30 cellular contexts compared by ENCODE assay signal in the genomic region with DNA sequence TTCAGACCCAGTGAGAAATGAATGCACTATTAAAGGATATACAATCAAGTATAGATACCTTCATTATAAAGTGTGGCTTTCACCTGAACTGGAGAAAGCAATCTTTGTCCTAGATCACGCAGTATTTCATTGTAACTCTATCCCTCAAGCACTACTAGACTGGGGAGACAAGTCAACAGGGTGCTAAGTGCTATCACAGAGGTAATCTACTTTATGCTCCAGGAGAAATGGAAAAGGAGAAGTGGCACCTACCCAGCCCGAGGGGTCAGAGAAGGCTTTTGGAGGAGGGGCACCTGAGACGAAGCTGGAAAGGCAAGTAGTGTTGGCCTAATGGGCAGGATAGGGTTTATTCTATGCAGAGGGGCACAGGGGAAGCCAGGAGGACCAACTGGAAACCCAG. TPM values are rescaled to one million over a fixed set of nuclear protein-coding genes. Genes with fewer than 3 reads are reported as not detected.
DNase-seq lines count a peak whose midpoint lies in the region; ATAC-seq and TF ChIP-seq lines count a peak whose summit lies in the region.
"Had no signal": no experiment of that assay in that cellular context is flagged by ENCODE, and none has a peak within 500 bp of the region (broad histone marks: within the 10 kb centered on the region; RNA-seq: fewer than 3 reads in every experiment).

No MANE protein-coding gene starts in this region.

- H3K27me3 ChIP-seq in parathyroid adenoma (ENCODE audit: control insufficient read depth, insufficient read depth, low read length): no peaks in the 10 kb centered on the region
- H3K27me3 ChIP-seq: foreskin keratinocyte, heart right ventricle, sigmoid colon, testis, uterus had no signal

- H3K27ac ChIP-seq in parathyroid adenoma: peak overlapping the region; percentile 61
- H3K27ac ChIP-seq: foreskin keratinocyte, prostate gland, sigmoid colon, testis, uterus had no signal

- H3K9me3 ChIP-seq in parathyroid adenoma (ENCODE audit: control insufficient read depth, low read length): no peaks in the 10 kb centered on the region
- H3K9me3 ChIP-seq: heart right ventricle, prostate gland, sigmoid colon, testis, uterus had no signal

- no peaks in the 10 kb centered on the region for H3K27me3 Mint-ChIP-seq in chondrocyte (ENCODE audit: low read depth)
- H3K27me3 Mint-ChIP-seq: brain had no signal

- H3K4me3 Mint-ChIP-seq in chondrocyte (ENCODE audit: unreplicated experiment): no peak overlapping the region
- H3K4me3 Mint-ChIP-seq: activated T-cell treated with anti-CD3 and anti-CD28 coated beads, Interleukin-2, amount 50 U/mL, for 72 hours; brain; CD4-positive, CD25-positive, alpha-beta regulatory T cell had no signal

- H3K36me3 Mint-ChIP-seq in chondrocyte (ENCODE audit: low read depth): no peaks in the 10 kb centered on the region
- H3K36me3 Mint-ChIP-seq: brain; CD4-positive, CD25-positive, alpha-beta regulatory T cell had no signal

- H3K4me3 ChIP-seq in parathyroid adenoma (ENCODE audit: low read depth, low read length): no peak overlapping the region
- H3K4me3 ChIP-seq: heart right ventricle, prostate gland, sigmoid colon, testis, uterus had no signal

- H3K9ac ChIP-seq in parathyroid adenoma: no peak overlapping the region

- H3K79me2 ChIP-seq in parathyroid adenoma: peaks cover 36% of the 10 kb centered on the region

- peak overlapping the region; percentile 21 for H2AFZ ChIP-seq in parathyroid adenoma

- peaks cover 20% of the 10 kb centered on the region for H3K4me1 ChIP-seq in parathyroid adenoma
- H3K4me1 ChIP-seq: foreskin keratinocyte, prostate gland, testis, uterus had no signal

- DNase-seq in NCI-H1417 (lab: John Stamatoyannopoulos, UW) (peak in 2 of 3 experiments; percentile 43 to 76), NCI-H1417 treated with DMSO at 0.1 percent for 48 hours (lab: John Stamatoyannopoulos, UW) (no peak), NCI-H2029 treated with DMSO at 0.1 percent for 48 hours (lab: John Stamatoyannopoulos, UW) (peak; percentile 51), chondrocyte (ENCODE audit: low spot score) (no peak), amniotic stem cell (lab: John Stamatoyannopoulos, UW) (no peak), pons (ENCODE audit: low spot score) (no peak)
- DNase-seq: 8988T; activated CD4-positive, alpha-beta T cell treated with anti-CD3 and anti-CD28 coated beads, Interleukin-2, amount 50 U/mL, for 4 hours; activated CD4-positive, CD25-positive, alpha-beta regulatory T cell; activated naive CD4-positive, alpha-beta T cell; activated T-cell treated with anti-CD3 and anti-CD28 coated beads, Interleukin-2, amount 50 U/mL, for 72 hours; CD4-positive, CD25-positive, alpha-beta regulatory T cell; effector memory CD4-positive, alpha-beta T cell; foreskin keratinocyte; GOT3; heart right ventricle; mammary epithelial cell; NCI-H1048; NCI-H2171; NCI-H526 treated with DMSO at 0.1 percent for 48 hours; RPMI8226; sigmoid colon; stimulated activated naive CD4-positive, alpha-beta T cell; T-helper 1 cell; testis; uterus had no signal

- H3K4me2 ChIP-seq in parathyroid adenoma (ENCODE audit: low read length): peak overlapping the region; percentile 39

- H3K9me3 Mint-ChIP-seq in chondrocyte (ENCODE audit: low read depth): no peaks in the 10 kb centered on the region
- H3K9me3 Mint-ChIP-seq: activated T-cell treated with anti-CD3 and anti-CD28 coated beads, Interleukin-2, amount 50 U/mL, for 72 hours; brain had no signal

- H3K4me1 Mint-ChIP-seq in chondrocyte (ENCODE audit: low read depth): peaks cover 11% of the 10 kb centered on the region

- no peak for TF ChIP-seq CTCF in chondrocyte (IDR thresholded peaks at IDR 0.05)
- no peak for TF ChIP-seq CTCF in parathyroid adenoma (IDR thresholded peaks at IDR 0.05)

- peak overlapping the region; percentile 58 for H3K27ac Mint-ChIP-seq in chondrocyte (ENCODE audit: unreplicated experiment)
- H3K27ac Mint-ChIP-seq: activated T-cell treated with anti-CD3 and anti-CD28 coated beads, Interleukin-2, amount 50 U/mL, for 72 hours; CD4-positive, CD25-positive, alpha-beta regulatory T cell had no signal

- H3K36me3 ChIP-seq in parathyroid adenoma (ENCODE audit: control insufficient read depth, insufficient read depth, low read length): no peaks in the 10 kb centered on the region
- H3K36me3 ChIP-seq: heart right ventricle, prostate gland, sigmoid colon, uterus had no signal

- no peak for ATAC-seq in HG03520 (IDR thresholded peaks at IDR 0.05; ENCODE audit: unreplicated experiment)
- ATAC-seq: activated T-cell treated with anti-CD3 and anti-CD28 coated beads, Interleukin-2, amount 50 U/mL, for 72 hours; foreskin keratinocyte had no signal

RNA-seq across cellular contexts. Expression of gene ZHX3, which starts 17.1 kb away (rescaled TPM):
- total RNA-seq in chondrocyte: 52.6 to 55.5 TPM (median 52.9 TPM) in 3 replicates

RNA-seq across cellular contexts. Expression of gene LPIN3, which starts 40.2 kb away (rescaled TPM):
- total RNA-seq in chondrocyte: 3.3 to 5.1 TPM (median 3.5 TPM) in 3 replicates

Comparison
In these comparisons a context has a peak if more than half of its experiments do, and no peak if none do; other contexts are left out.
1. DNase-seq: peak in NCI-H1417 (2 of 3) and NCI-H2029 treated with DMSO at 0.1 percent for 48 hours (single experiment); none in NCI-H1417 treated with DMSO at 0.1 percent for 48 hours (single experiment), chondrocyte (single experiment), amniotic stem cell (single experiment) and pons (single experiment).